ENCODE assay signal across 8 cellular contexts in the genomic region with DNA sequence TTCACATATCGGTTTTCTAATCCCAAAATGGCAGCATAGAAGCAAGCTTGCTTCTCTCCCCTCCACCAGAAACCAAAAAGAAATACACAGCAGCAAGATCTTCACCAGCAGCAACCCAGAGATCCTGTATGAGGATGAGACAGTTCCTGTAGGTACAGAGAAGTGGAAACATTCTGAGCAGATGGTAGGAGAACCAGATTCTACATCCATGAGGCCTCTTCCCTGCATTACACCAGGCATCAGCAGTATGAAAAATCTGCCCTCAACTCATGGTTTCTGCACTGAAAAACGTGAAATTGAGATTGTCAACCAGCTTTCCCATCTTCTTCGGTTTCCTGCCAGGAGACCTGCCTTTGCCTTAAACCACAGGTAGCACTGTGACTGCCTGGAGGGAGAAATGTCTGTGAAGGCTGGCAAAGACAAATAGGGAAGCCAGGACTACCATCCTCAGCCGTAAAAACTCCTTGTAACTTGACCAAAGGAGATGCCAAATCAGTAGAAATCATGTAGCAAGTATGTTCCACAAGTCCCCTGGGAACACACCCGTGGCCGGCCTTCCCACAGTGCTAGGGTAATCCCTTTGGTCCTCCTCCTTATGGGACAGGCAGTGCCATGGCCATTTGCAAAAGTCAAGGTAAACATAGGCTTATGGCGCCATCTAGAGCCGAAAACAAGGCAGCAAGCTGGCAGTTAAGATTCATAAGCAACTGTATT. TPM values are rescaled to one million over a fixed set of nuclear protein-coding genes. Genes with fewer than 3 reads are reported as not detected.
DNase-seq lines count a peak whose midpoint lies in the region; ATAC-seq, FAIRE-seq and TF ChIP-seq lines count a peak whose summit lies in the region.

No MANE protein-coding gene starts in this region.

- no peaks in the 10 kb centered on the region for H3K9me2 ChIP-seq in SU-DHL-6 (replicated peaks; ENCODE audit: insufficient read depth, low read length)

- FAIRE-seq in islet of Langerhans (lab: Jason Lieb, UNC) = peak; percentile 96

- H4K20me1 ChIP-seq in SU-DHL-6 (ENCODE audit: low read depth, low read length) = no peaks in the 10 kb centered on the region

- POLR2A ChIA-PET in MCF 10A (lab: Yijun Ruan, JAX) = interaction anchor here (0.6 to 8.8 kb wide), 16 partner anchors 8 to 473 kb away, joined by 3 to 92 read pairs (median 4); partner anchors contain the start of genes CXCL2, CXCL3 and MTHFD2L

- no peaks in the 10 kb centered on the region for H3K79me2 ChIP-seq in SU-DHL-6 (ENCODE audit: insufficient read depth, low read length)

- H3K27ac ChIP-seq in SU-DHL-6 (ENCODE audit: low read depth, low read length) = no peak overlapping the region

- H3K4me1 Mint-ChIP-seq in MCF 10A (ENCODE audit: insufficient read depth, unreplicated experiment) = peaks cover 14% of the 10 kb centered on the region

- no peaks in the 10 kb centered on the region for H3K9me3 ChIP-seq in SU-DHL-6 (ENCODE audit: insufficient read depth, low read length)

- CTCF ChIA-PET in MCF 10A (lab: Yijun Ruan, JAX) = interaction anchor here (0.6 to 3.9 kb wide), 26 partner anchors 9 to 1856 kb away, joined by 3 to 39 read pairs (median 4); partner anchors contain the start of genes CXCL1, CXCL2 and CXCL3

- peak overlapping the region; percentile 44 for H3K27ac Mint-ChIP-seq in MCF 10A (ENCODE audit: low read depth, unreplicated experiment)

- H3K9me3 Mint-ChIP-seq in MCF 10A (ENCODE audit: unreplicated experiment) = peaks cover 22% of the 10 kb centered on the region

- H3K4me3 ChIP-seq in SU-DHL-6 (ENCODE audit: insufficient read depth, low read length, poor library complexity, severe bottlenecking) = no peak overlapping the region

- H3K36me3 ChIP-seq in SU-DHL-6 (ENCODE audit: low read length) = no peaks in the 10 kb centered on the region

- TF ChIP-seq CTCF in SU-DHL-6 (IDR thresholded peaks at IDR 0.05; ENCODE audit: insufficient read depth, low read length, poor library complexity, severe bottlenecking) (peak; percentile 33), MCF 10A (IDR thresholded peaks at IDR 0.05; ENCODE audit: unreplicated experiment) (peak; percentile 68)

- H3K27me3 ChIP-seq in SU-DHL-6 (ENCODE audit: low read length) = no peaks in the 10 kb centered on the region

- H2AFZ ChIP-seq in SU-DHL-6 (ENCODE audit: low read depth, low read length, severe bottlenecking) = no peak overlapping the region

- no peak for ATAC-seq in HG03571 (IDR thresholded peaks at IDR 0.05; ENCODE audit: unreplicated experiment)

- H3K36me3 Mint-ChIP-seq in MCF 10A (ENCODE audit: insufficient read depth, unreplicated experiment) = peaks cover 35% of the 10 kb centered on the region

- peak; percentile 76 for DNase-seq in GM03348 (ENCODE audit: low spot score)
- DNase-seq in GOT3 (lab: John Stamatoyannopoulos, UW) = peak; percentile 34
- DNase-seq in NCI-H1092 (lab: John Stamatoyannopoulos, UW) = peak; percentile 34
- peak; percentile 88 for DNase-seq in MCF 10A (ENCODE audit: unreplicated experiment)
- DNase-seq in stimulated activated CD4-positive, alpha-beta T cell treated with anti-CD3 and anti-CD28 coated beads, Interleukin-12 subunit alpha, Interleukin-12 subunit beta, amount 100 ng/mL, for 4 hours = peak; percentile 16

- H3K4me2 ChIP-seq in SU-DHL-6 (ENCODE audit: low read depth, low read length, poor library complexity, severe bottlenecking) = no peak overlapping the region

- no peaks in the 10 kb centered on the region for H3F3A ChIP-seq in SU-DHL-6 (ENCODE audit: insufficient read depth)

- intact Hi-C loops in MCF 10A (cut with micrococcal nuclease) = loop anchor here (1.0 to 10.0 kb wide), 7 partner anchors 35 to 539 kb away; partner anchors contain the start of genes CXCL1, CXCL2 and CXCL3

- H3K9ac ChIP-seq in SU-DHL-6 (ENCODE audit: low read length) = no peak overlapping the region

- BruUV-seq in MCF 10A (replicated peaks; lab: Mats Ljungman, UMichigan) = no TSS peak

- no peak overlapping the region for H3K4me3 Mint-ChIP-seq in MCF 10A (ENCODE audit: unreplicated experiment)

- H3K27me3 Mint-ChIP-seq in MCF 10A (ENCODE audit: insufficient read depth, unreplicated experiment) = no peaks in the 10 kb centered on the region

RNA-seq across cellular contexts. Expression of gene MTHFD2L, which starts 24.0 kb away (rescaled TPM):
- 110 and 113 TPM in 2 replicates for total RNA-seq in MCF 10A (2022)

RNA-seq across cellular contexts. Expression of gene CXCL2, which starts 34.9 kb away (rescaled TPM):
- 62.3 and 76.2 TPM in 2 replicates for total RNA-seq in MCF 10A (2022)

Comparison
In these comparisons a context has a peak if more than half of its experiments do, and no peak if none do; other contexts are left out.
1. DNase-seq: peak in every context shown above with its lines; median percentile 88 in MCF 10A; 76 in GM03348; 34 in GOT3; 34 in NCI-H1092; 16 in stimulated activated CD4-positive, alpha-beta T cell treated with anti-CD3 and anti-CD28 coated beads, Interleukin-12 subunit alpha, Interleukin-12 subunit beta, amount 100 ng/mL, for 4 hours.